In the genomic region with DNA sequence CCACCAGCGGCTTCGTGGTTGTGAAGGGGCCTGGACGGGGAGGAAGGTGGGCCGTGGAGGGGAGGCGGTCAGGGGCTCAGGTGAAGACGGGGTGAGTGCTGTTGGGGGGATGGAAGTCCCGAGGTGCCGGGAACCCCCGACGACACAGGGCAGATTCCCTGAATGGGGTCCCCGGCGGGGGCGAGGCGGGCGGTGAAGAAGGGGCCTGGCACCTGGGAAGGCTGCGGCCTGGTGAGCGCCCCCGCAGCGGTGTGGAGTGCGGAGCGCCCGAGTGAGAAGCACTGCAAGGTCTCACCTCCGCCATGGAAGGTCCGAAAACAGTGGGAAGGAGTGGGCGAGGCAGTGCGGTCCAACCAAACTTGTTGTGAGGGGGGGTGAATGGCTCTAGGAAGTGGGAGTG, we compare ENCODE assay signal across 15 cellular contexts. TPM values are rescaled to one million over a fixed set of nuclear protein-coding genes. Genes with fewer than 3 reads are reported as not detected.
"Had no signal": no experiment of that assay in that cellular context is flagged by ENCODE, and none has a peak within 500 bp of the region (broad histone marks: within the 10 kb centered on the region; RNA-seq: fewer than 3 reads in every experiment).

No MANE protein-coding gene starts in this region.

RNA-seq across cellular contexts. Expression of gene GAGE13, which starts 0.5 kb away (rescaled TPM):
- total RNA-seq: activated CD4-positive, alpha-beta T cell treated with anti-CD3 and anti-CD28 coated beads, Interleukin-2, amount 10 ng/mL, durations not matched to agents 7 days and 5 days; activated CD8-positive, alpha-beta T cell treated with anti-CD3 and anti-CD28 coated beads, Interleukin-2, amount 10 ng/mL, durations not matched to agents 7 days and 5 days; activated naive CD4-positive, alpha-beta T cell treated with anti-CD3 and anti-CD28 coated beads for 36 hours; activated naive CD4-positive, alpha-beta T cell treated with anti-CD3 and anti-CD28 coated beads, Interleukin-2, amount 50 U/mL, for 72 hours; adrenal gland; astrocyte; body of pancreas; breast epithelium; cardiac septum; MCF 10A; OCI-LY7; PC-9; SJCRH30; T-helper 1 cell treated with Interleukin-12 subunit alpha and Interleukin-12 subunit beta and Interleukin-4 antibody, amounts not matched to agents 30 ng/mL and 1 ng/mL, for 36 hours; T-helper 2 cell treated with Interferon-gamma antibody and Interleukin-4, amounts not matched to agents 100 ng/mL and 5 ng/mL, for 36 hours had no signal

RNA-seq across cellular contexts. Expression of gene GAGE12J, which starts 10.0 kb away (rescaled TPM):
- total RNA-seq: activated CD4-positive, alpha-beta T cell treated with anti-CD3 and anti-CD28 coated beads, Interleukin-2, amount 10 ng/mL, durations not matched to agents 7 days and 5 days; activated CD8-positive, alpha-beta T cell treated with anti-CD3 and anti-CD28 coated beads, Interleukin-2, amount 10 ng/mL, durations not matched to agents 7 days and 5 days; activated naive CD4-positive, alpha-beta T cell treated with anti-CD3 and anti-CD28 coated beads for 36 hours; activated naive CD4-positive, alpha-beta T cell treated with anti-CD3 and anti-CD28 coated beads, Interleukin-2, amount 50 U/mL, for 72 hours; adrenal gland; astrocyte; body of pancreas; breast epithelium; cardiac septum; MCF 10A; OCI-LY7; PC-9; SJCRH30; T-helper 1 cell treated with Interleukin-12 subunit alpha and Interleukin-12 subunit beta and Interleukin-4 antibody, amounts not matched to agents 30 ng/mL and 1 ng/mL, for 36 hours; T-helper 2 cell treated with Interferon-gamma antibody and Interleukin-4, amounts not matched to agents 100 ng/mL and 5 ng/mL, for 36 hours had no signal

RNA-seq across cellular contexts. Expression of gene GAGE10, which starts 28.4 kb away (rescaled TPM):
- total RNA-seq: activated CD4-positive, alpha-beta T cell treated with anti-CD3 and anti-CD28 coated beads, Interleukin-2, amount 10 ng/mL, durations not matched to agents 7 days and 5 days; activated CD8-positive, alpha-beta T cell treated with anti-CD3 and anti-CD28 coated beads, Interleukin-2, amount 10 ng/mL, durations not matched to agents 7 days and 5 days; activated naive CD4-positive, alpha-beta T cell treated with anti-CD3 and anti-CD28 coated beads for 36 hours; activated naive CD4-positive, alpha-beta T cell treated with anti-CD3 and anti-CD28 coated beads, Interleukin-2, amount 50 U/mL, for 72 hours; adrenal gland; astrocyte; body of pancreas; breast epithelium; cardiac septum; MCF 10A; OCI-LY7; PC-9; SJCRH30; T-helper 1 cell treated with Interleukin-12 subunit alpha and Interleukin-12 subunit beta and Interleukin-4 antibody, amounts not matched to agents 30 ng/mL and 1 ng/mL, for 36 hours; T-helper 2 cell treated with Interferon-gamma antibody and Interleukin-4, amounts not matched to agents 100 ng/mL and 5 ng/mL, for 36 hours had no signal
